ENCODE assay signal across 8 cellular contexts in the genomic region with DNA sequence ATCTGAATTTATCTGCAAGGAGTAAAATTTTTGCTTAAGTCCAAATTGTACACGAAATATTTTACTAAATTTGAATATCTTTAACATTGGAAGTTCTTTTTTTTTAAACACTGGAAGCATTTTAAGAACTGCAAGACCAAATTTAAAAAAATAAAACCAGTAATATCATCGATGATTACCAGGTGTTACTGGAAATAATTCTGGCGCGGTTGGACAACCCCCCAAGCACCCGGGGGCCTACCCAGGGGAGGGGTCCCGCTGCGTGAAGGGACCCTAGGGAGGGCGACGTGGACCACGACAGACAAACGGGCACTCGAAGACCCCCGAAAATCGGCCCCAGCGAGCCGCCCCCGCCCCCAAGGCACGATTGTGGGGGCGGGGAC. TPM values are rescaled to one million over a fixed set of nuclear protein-coding genes. Genes with fewer than 3 reads are reported as not detected.
DNase-seq lines count a peak whose midpoint lies in the region; ATAC-seq, FAIRE-seq and TF ChIP-seq lines count a peak whose summit lies in the region.

No MANE protein-coding gene starts in this region.

- peaks cover 0 to 23% of the 10 kb centered on the region in 2 donors for H3K36me3 ChIP-seq in psoas muscle (ENCODE audit: insufficient read depth in 1 of 2, low read depth in 1 of 2)

- no peaks in the 10 kb centered on the region for H3K9me3 ChIP-seq in psoas muscle

- peaks cover 38% of the 10 kb centered on the region for H3K4me1 ChIP-seq in psoas muscle

- no peaks in the 10 kb centered on the region for H3K27me3 ChIP-seq in psoas muscle (ENCODE audit: insufficient read depth in 3 of 3, low read length in 2 of 3)

- FAIRE-seq in G401.6 (lab: Jason Lieb, UNC): peak; percentile 46

- DNase-seq in fibroblast of mammary gland (ENCODE audit: low read depth) (no peak), psoas muscle (no peak)
- no peak for DNase-seq in activated effector memory CD4-positive, alpha-beta T cell treated with Interleukin-2 at 50 U/mL for 16 hours
- DNase-seq in NK-92 treated with Interleukin-12 subunit alpha and Interleukin-12 subunit beta, amount 100 ng/mL, for 24 hours (lab: John Stamatoyannopoulos, UW): no peak

- H3K27ac ChIP-seq in psoas muscle: peak overlapping the region; percentile 99

- peak overlapping the region; percentile 74 for H3K4me3 ChIP-seq in fibroblast of mammary gland (ENCODE audit: control insufficient read depth, low read depth, low read length)
- peak overlapping the region; percentile 97 for H3K4me3 ChIP-seq in psoas muscle

- intact Hi-C loops in psoas muscle (cut with DNase I): no loop called here

- WGBS in psoas muscle, 3 donors: 2 to 3% (median 2%) methylated on average over 18 to 19 of the region's 19 CpGs

- ATAC-seq in SK-N-SH treated with all-trans-retinoic acid at 6 μM for 48 hours: no peak
- no peak for ATAC-seq in psoas muscle
- no peak for ATAC-seq in HG03175 (IDR thresholded peaks at IDR 0.05; ENCODE audit: unreplicated experiment)
- ATAC-seq in HG02970 (IDR thresholded peaks at IDR 0.05; ENCODE audit: low FRiP score, unreplicated experiment): no peak

- no peak for TF ChIP-seq CTCF in fibroblast of mammary gland (conservative IDR thresholded peaks at IDR 0.05; ENCODE audit: control insufficient read depth, insufficient read depth, low read depth, low read length)
- no peak for TF ChIP-seq CTCF in psoas muscle (IDR thresholded peaks at IDR 0.05)

TF ChIP-seq in SK-N-SH treated with all-trans-retinoic acid at 6 μM for 48 hours, 23 proteins besides CTCF, POLR2A, EP300 and RAD21:
- TF ChIP-seq BACH2 (CRISPR knock-in tag; IDR thresholded peaks at IDR 0.05; ENCODE audit: borderline replicate concordance): no peak
- TF ChIP-seq ZC3H10 (CRISPR knock-in tag; IDR thresholded peaks at IDR 0.05): 0 out of 2 replicates have a peak, but pooled peaks have one; percentile 10

RNA-seq across cellular contexts. Expression of a gene that starts 12.6 kb away (rescaled TPM):
- total RNA-seq in psoas muscle: 100 to 1,000 TPM; 107 to 191 (median 162) TPM
- 100 to 1,000 TPM; 110 to 271 (median 130) TPM for polyA plus RNA-seq in psoas muscle

RNA-seq across cellular contexts. Expression of a gene that starts 13.1 kb away (rescaled TPM):
- total RNA-seq in psoas muscle: under 1 TPM; 0.12 to 0.20 (median 0.14) TPM
- polyA plus RNA-seq in psoas muscle: under 1 TPM in 2 of 3 donors, not detected in 1; 0.01 to 0.08 TPM

RNA-seq across cellular contexts. Expression of a gene that starts 19.7 kb away (rescaled TPM):
- 1 to 10 TPM; 1.9 to 3.6 (median 2.7) TPM for total RNA-seq in psoas muscle
- 1 to 10 TPM in 1 of 3 donors, under 1 TPM in 2; 0.38 to 2.4 (median 0.53) TPM for polyA plus RNA-seq in psoas muscle

RNA-seq across cellular contexts. Expression of a gene that starts 32.2 kb away (rescaled TPM):
- 10 to 100 TPM; 31.1 to 46.8 (median 40.2) TPM for total RNA-seq in psoas muscle
- polyA plus RNA-seq in psoas muscle: 10 to 100 TPM; 25.9 to 33.6 (median 28.9) TPM

RNA-seq across cellular contexts. Expression of a gene that starts 32.7 kb away (rescaled TPM):
- total RNA-seq in psoas muscle: 10 to 100 TPM; 54.9 to 65.5 (median 60.0) TPM
- 100 to 1,000 TPM in 1 of 3 donors, 10 to 100 TPM in 2; 80.6 to 146 (median 95.3) TPM for polyA plus RNA-seq in psoas muscle
